ENCODE assay signal across 11 cellular contexts in the genomic region with DNA sequence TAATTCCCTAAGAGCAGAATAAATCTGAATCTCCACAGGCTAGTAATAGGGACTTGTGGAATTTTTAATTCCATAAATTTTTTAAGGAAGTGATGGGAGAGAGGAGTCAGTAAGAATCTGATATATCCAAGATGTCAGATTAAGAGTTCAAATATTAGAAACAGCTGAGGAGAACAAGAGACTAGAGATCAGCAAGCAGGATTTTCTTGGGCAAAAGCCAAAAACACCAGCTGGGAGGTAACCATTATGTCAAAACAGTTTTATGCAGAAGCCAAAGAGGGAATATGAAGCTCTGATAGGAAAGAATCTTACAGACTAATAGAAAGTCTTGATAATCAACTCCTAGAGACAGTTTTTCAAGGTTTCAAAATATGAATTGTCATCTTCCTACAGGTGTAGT.
DNase-seq lines count a peak whose midpoint lies in the region; ATAC-seq, FAIRE-seq and TF ChIP-seq lines count a peak whose summit lies in the region.
"Had no signal": no experiment of that assay in that cellular context is flagged by ENCODE, and none has a peak within 500 bp of the region (broad histone marks: within the 10 kb centered on the region; RNA-seq: fewer than 3 reads in every experiment).

No MANE protein-coding gene starts in this region.

- no peak for ATAC-seq in T-cell (replicated peaks in 1 of 4)

- no peaks in the 10 kb centered on the region for H3K36me3 Mint-ChIP-seq in T-cell
- H3K36me3 Mint-ChIP-seq: CD8-positive, alpha-beta memory T cell had no signal

- DNase-seq in AG10803 (ENCODE audit: low read depth) (peak; percentile 80), NCI-H1105 treated with DMSO at 0.1 percent for 48 hours (lab: John Stamatoyannopoulos, UW) (peak; percentile 66), RPMI7951 (ENCODE audit: low read depth) (peak; percentile 69), glomerular visceral epithelial cell (ENCODE audit: extremely low spot score) (peak; percentile 31), T-cell (no peak), D721Med (ENCODE audit: insufficient read length, low spot score) (no peak), suprapubic skin (ENCODE audit: low spot score in 2 of 2) (no peak), amygdala (lab: John Stamatoyannopoulos, UW) (no peak)
- DNase-seq: activated T-cell treated with anti-CD3 and anti-CD28 coated beads, Interleukin-2, amount 50 U/mL, for 24 hours; CD8-positive, alpha-beta memory T cell; NCI-H1930 had no signal

- TF ChIP-seq CTCF in AG10803 (conservative IDR thresholded peaks at IDR 0.05; ENCODE audit: low read length) (no peak), D721Med (IDR thresholded peaks at IDR 0.05; ENCODE audit: insufficient read depth, missing control alignments) (no peak), suprapubic skin (IDR thresholded peaks at IDR 0.05) (no peak)

- peaks cover 0 to 4% of the 10 kb centered on the region in 2 donors for H3K27me3 Mint-ChIP-seq in T-cell
- H3K27me3 Mint-ChIP-seq: activated T-cell treated with anti-CD3 and anti-CD28 coated beads, Interleukin-2, amount 50 U/mL, for 24 hours; CD8-positive, alpha-beta memory T cell had no signal

- no peak for TF ChIP-seq EP300 in suprapubic skin (IDR thresholded peaks at IDR 0.05)

- no peaks in the 10 kb centered on the region for H3K4me1 ChIP-seq in suprapubic skin

- FAIRE-seq in D721Med (lab: Jason Lieb, UNC) = no peak

- CTCF ChIA-PET in T-cell (lab: Charles Lee) = no interaction called here

- H3K36me3 ChIP-seq in suprapubic skin = no peaks in the 10 kb centered on the region

- no peak overlapping the region for H3K27ac Mint-ChIP-seq in T-cell
- H3K27ac Mint-ChIP-seq: activated T-cell treated with anti-CD3 and anti-CD28 coated beads, Interleukin-2, amount 50 U/mL, for 24 hours; CD8-positive, alpha-beta memory T cell had no signal

- TF ChIP-seq POLR2A in suprapubic skin (IDR thresholded peaks at IDR 0.05) = no peak

- H3K9me3 ChIP-seq in suprapubic skin = no peaks in the 10 kb centered on the region

- H3K4me3 ChIP-seq in AG10803 (ENCODE audit: low read length) = no peak overlapping the region
- no peak overlapping the region for H3K4me3 ChIP-seq in suprapubic skin

- H3K9me3 Mint-ChIP-seq in T-cell = no peaks in the 10 kb centered on the region
- H3K9me3 Mint-ChIP-seq: activated T-cell treated with anti-CD3 and anti-CD28 coated beads, Interleukin-2, amount 50 U/mL, for 24 hours; CD8-positive, alpha-beta memory T cell had no signal

- H3K27me3 ChIP-seq in suprapubic skin = no peaks in the 10 kb centered on the region

- no peak overlapping the region for H3K27ac ChIP-seq in suprapubic skin

- H3K4me1 Mint-ChIP-seq in T-cell = no peaks in the 10 kb centered on the region
- H3K4me1 Mint-ChIP-seq: CD8-positive, alpha-beta memory T cell had no signal

- POLR2A ChIA-PET in T-cell (lab: Charles Lee) = no interaction called here

- no peak overlapping the region for H3K4me3 Mint-ChIP-seq in T-cell
- H3K4me3 Mint-ChIP-seq: activated T-cell treated with anti-CD3 and anti-CD28 coated beads, Interleukin-2, amount 50 U/mL, for 24 hours; CD8-positive, alpha-beta memory T cell had no signal

Comparison
In these comparisons a context has a peak if more than half of its experiments do, and no peak if none do; other contexts are left out.
1. DNase-seq: peak in AG10803 (single experiment), NCI-H1105 treated with DMSO at 0.1 percent for 48 hours (single experiment), RPMI7951 (single experiment) and glomerular visceral epithelial cell (single experiment); none in T-cell (0 of 34), D721Med (single experiment), suprapubic skin (0 of 2) and amygdala (0 of 56).